Comparison of ENCODE assay signal across 20 cellular contexts in genomic region chr5:73733219-73733618, GRCh38.
"Had no signal": no experiment of that assay in that cellular context is flagged by ENCODE, and none has a peak within 500 bp of the region (broad histone marks: within the 10 kb centered on the region; RNA-seq: fewer than 3 reads in every experiment).

No MANE protein-coding gene starts in this region.

- H3K36me3 Mint-ChIP-seq: activated naive CD4-positive, alpha-beta T cell treated with anti-CD3 and anti-CD28 coated beads, Interleukin-2, amount 50 U/mL, for 24 hours; naive thymus-derived CD4-positive, alpha-beta T cell had no signal

- ATAC-seq: activated CD4-positive, CD25-positive, alpha-beta regulatory T cell treated with anti-CD3 and anti-CD28 coated beads, Interleukin-2, amount 50 U/mL, for 24 hours; activated T-cell treated with anti-CD3 and anti-CD28 coated beads, Interleukin-2, amount 50 U/mL, for 4 hours; naive thymus-derived CD4-positive, alpha-beta T cell; right lobe of liver had no signal

- H3K27ac Mint-ChIP-seq: activated CD4-positive, alpha-beta T cell treated with anti-CD3 and anti-CD28 coated beads, Interleukin-2, amount 10 ng/mL, durations not matched to agents 7 days and 5 days; activated naive CD4-positive, alpha-beta T cell treated with anti-CD3 and anti-CD28 coated beads, Interleukin-2, amount 50 U/mL, for 24 hours; endodermal cell; naive thymus-derived CD4-positive, alpha-beta T cell had no signal

- H3K9me3 Mint-ChIP-seq: activated CD4-positive, alpha-beta T cell treated with anti-CD3 and anti-CD28 coated beads, Interleukin-2, amount 10 ng/mL, durations not matched to agents 7 days and 5 days; activated naive CD4-positive, alpha-beta T cell treated with anti-CD3 and anti-CD28 coated beads, Interleukin-2, amount 50 U/mL, for 24 hours; activated T-cell treated with anti-CD3 and anti-CD28 coated beads, Interleukin-2, amount 50 U/mL, for 4 hours; endodermal cell had no signal

- H3K27me3 ChIP-seq: colonic mucosa, right lobe of liver, stomach, vagina had no signal

- H3K27ac ChIP-seq: colonic mucosa, epithelial cell of prostate, parathyroid adenoma, right lobe of liver, stomach, vagina had no signal

- H3K4me3 Mint-ChIP-seq: activated CD4-positive, alpha-beta T cell treated with anti-CD3 and anti-CD28 coated beads, Interleukin-2, amount 10 ng/mL, durations not matched to agents 7 days and 5 days; activated naive CD4-positive, alpha-beta T cell treated with anti-CD3 and anti-CD28 coated beads, Interleukin-2, amount 50 U/mL, for 24 hours; activated T-cell treated with anti-CD3 and anti-CD28 coated beads, Interleukin-2, amount 50 U/mL, for 4 hours; endodermal cell; naive thymus-derived CD4-positive, alpha-beta T cell had no signal

- H3K36me3 ChIP-seq: colonic mucosa, right lobe of liver, stomach, vagina had no signal

- DNase-seq: activated CD4-positive, alpha-beta T cell treated with anti-CD3 and anti-CD28 coated beads, Interleukin-2, amount 10 ng/mL, durations not matched to agents 7 days and 5 days; activated CD8-positive, alpha-beta memory T cell treated with anti-CD3 and anti-CD28 coated beads, Interleukin-2, amount 50 U/mL, for 4 hours; activated effector memory CD4-positive, alpha-beta T cell treated with Interleukin-2 at 50 U/mL for 16 hours; activated T-cell treated with anti-CD3 and anti-CD28 coated beads, Interleukin-2, amount 50 U/mL, for 4 hours; caudate nucleus; colonic mucosa; endodermal cell; mesendoderm; naive thymus-derived CD4-positive, alpha-beta T cell; right lobe of liver; stimulated activated CD4-positive, alpha-beta T cell treated with anti-CD3 and anti-CD28 coated beads, Interleukin-4, amount 100 ng/mL, for 1 hour; stomach; T1000; trophoblast cell had no signal

- H3K9me3 ChIP-seq: colonic mucosa, right lobe of liver, stomach, vagina had no signal

- H3K4me1 ChIP-seq: colonic mucosa, parathyroid adenoma, vagina had no signal

- H3K4me3 ChIP-seq: colonic mucosa, right lobe of liver, smooth muscle cell, stomach, vagina had no signal

- H3K4me1 Mint-ChIP-seq: activated CD4-positive, alpha-beta T cell treated with anti-CD3 and anti-CD28 coated beads, Interleukin-2, amount 10 ng/mL, durations not matched to agents 7 days and 5 days; activated naive CD4-positive, alpha-beta T cell treated with anti-CD3 and anti-CD28 coated beads, Interleukin-2, amount 50 U/mL, for 24 hours; endodermal cell; naive thymus-derived CD4-positive, alpha-beta T cell had no signal
